ENCODE assay signal across 8 cellular contexts in the genomic region with DNA sequence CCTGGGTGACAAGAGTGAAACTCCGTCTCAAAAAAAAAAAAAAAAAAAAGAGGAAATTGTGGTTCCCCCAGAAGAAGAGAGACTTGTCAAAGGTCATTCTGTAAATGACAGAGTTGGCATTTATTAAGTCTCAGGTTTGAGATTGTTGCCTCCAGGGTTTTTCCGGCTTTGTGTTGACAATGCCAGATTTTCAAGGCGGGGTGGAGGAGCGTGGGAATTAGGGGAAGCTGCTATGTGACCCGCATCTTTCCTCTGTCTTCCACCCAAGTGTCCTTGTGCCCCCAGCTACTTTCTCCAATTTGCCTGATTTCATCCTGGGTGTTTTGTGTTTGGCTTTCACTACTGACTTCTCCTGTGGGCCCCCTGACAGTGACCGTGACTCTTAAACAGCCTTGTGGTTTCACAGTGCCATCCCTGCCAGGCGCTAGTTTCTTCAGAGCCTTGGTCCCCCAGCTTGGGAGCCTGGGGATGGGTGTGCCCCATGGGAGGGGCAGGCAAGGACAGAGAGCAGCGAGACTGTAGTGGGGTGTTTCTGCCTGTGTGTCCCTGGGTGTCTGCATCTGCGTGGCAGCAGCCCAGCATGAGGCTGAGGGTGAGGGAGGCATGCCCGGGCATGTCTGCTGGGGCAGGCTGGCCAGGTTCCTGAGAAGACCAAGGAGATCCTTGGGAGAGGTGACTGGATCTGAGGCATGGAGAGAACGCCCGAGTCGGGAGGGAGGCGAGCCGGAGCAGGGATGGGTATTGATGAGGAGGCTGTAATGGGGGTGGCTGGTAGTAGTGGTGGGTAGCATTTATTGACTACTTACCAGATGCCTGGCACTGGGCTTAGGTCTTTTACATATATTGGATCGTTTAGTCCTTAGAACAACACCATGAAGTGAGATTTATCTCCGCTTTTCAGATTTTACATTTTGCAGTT.
A peak's percentile ranks its signal among the peaks of the same experiment; 100 is the strongest.
DNase-seq lines count a peak whose midpoint lies in the region; ATAC-seq and TF ChIP-seq lines count a peak whose summit lies in the region.

No MANE protein-coding gene starts in this region.

- DNase-seq in DND-41 (peak; percentile 50), SIG-M5 (lab: John Stamatoyannopoulos, UW) (peak; percentile 78), dedifferentiated amniotic fluid mesenchymal stem cell (ENCODE audit: extremely low spot score) (peak; percentile 76), NCI-H2029 treated with DMSO at 0.1 percent for 48 hours (lab: John Stamatoyannopoulos, UW) (no peak)

- no peak overlapping the region for H2AFZ ChIP-seq in DND-41 (ENCODE audit: low read depth, low read length)

- no peaks in the 10 kb centered on the region for H3K9me3 ChIP-seq in DND-41 (ENCODE audit: insufficient read depth, low read length, severe bottlenecking)
- H3K9me3 ChIP-seq in muscle layer of duodenum (ENCODE audit: control insufficient read depth in 1 of 2, low read length in 2 of 2): no peaks in the 10 kb centered on the region

- H3K9ac ChIP-seq in DND-41 (ENCODE audit: low read depth, low read length): no peak overlapping the region

- H3K4me3 ChIP-seq in DND-41 (ENCODE audit: low read depth in 1 of 2, low read length in 2 of 2): no peak overlapping the region
- H3K4me3 ChIP-seq in muscle layer of duodenum (ENCODE audit: low read depth in 1 of 2, low read length in 2 of 2): peak overlapping the region; percentile 2 to 19

- H3K27ac ChIP-seq in DND-41 (ENCODE audit: low read length) (no peak overlapping the region), muscle layer of duodenum (ENCODE audit: low read length) (peak overlapping the region; percentile 66)

- H3K4me2 ChIP-seq in DND-41 (ENCODE audit: insufficient read depth, low read length): no peak overlapping the region

- H3K36me3 ChIP-seq in DND-41 (ENCODE audit: insufficient read depth, low read length) (no peaks in the 10 kb centered on the region), muscle layer of duodenum (ENCODE audit: control insufficient read depth in 1 of 2, insufficient read depth in 2 of 2, low read length in 2 of 2) (peaks cover 0 to 6% of the 10 kb centered on the region in 2 donors)

- ATAC-seq in DND-41 (ENCODE audit: insufficient read depth, low read depth) (peak; percentile 60), GM19351 (IDR thresholded peaks at IDR 0.05; ENCODE audit: unreplicated experiment) (peak; percentile 29), HG03565 (IDR thresholded peaks at IDR 0.05; ENCODE audit: unreplicated experiment) (peak; percentile 26), GM21717 (IDR thresholded peaks at IDR 0.05; ENCODE audit: unreplicated experiment) (no peak)

- no peaks in the 10 kb centered on the region for H3K27me3 ChIP-seq in DND-41 (ENCODE audit: insufficient read depth, low read length, poor library complexity)
- H3K27me3 ChIP-seq in muscle layer of duodenum (ENCODE audit: low read depth, low read length): no peaks in the 10 kb centered on the region

- no peak for TF ChIP-seq CTCF in DND-41 (IDR thresholded peaks at IDR 0.05; ENCODE audit: borderline replicate concordance, extremely low read depth, low read length, poor library complexity, severe bottlenecking)

- H3K4me1 ChIP-seq in DND-41 (ENCODE audit: insufficient read depth, low read length) (peaks cover 25% of the 10 kb centered on the region), muscle layer of duodenum (ENCODE audit: control insufficient read depth in 1 of 2, insufficient read depth in 2 of 2, low read length in 2 of 2) (peaks cover 19 to 20% of the 10 kb centered on the region in 2 donors)

- no peaks in the 10 kb centered on the region for H3K79me2 ChIP-seq in DND-41 (ENCODE audit: insufficient read depth, low read length)

- no peaks in the 10 kb centered on the region for H4K20me1 ChIP-seq in DND-41 (ENCODE audit: insufficient read depth, low read length)

Comparison
In these comparisons a context has a peak if more than half of its experiments do, and no peak if none do; other contexts are left out.
1. H3K4me3 ChIP-seq: peak in muscle layer of duodenum (2 of 2); none in DND-41 (0 of 2).